In the genomic region with DNA sequence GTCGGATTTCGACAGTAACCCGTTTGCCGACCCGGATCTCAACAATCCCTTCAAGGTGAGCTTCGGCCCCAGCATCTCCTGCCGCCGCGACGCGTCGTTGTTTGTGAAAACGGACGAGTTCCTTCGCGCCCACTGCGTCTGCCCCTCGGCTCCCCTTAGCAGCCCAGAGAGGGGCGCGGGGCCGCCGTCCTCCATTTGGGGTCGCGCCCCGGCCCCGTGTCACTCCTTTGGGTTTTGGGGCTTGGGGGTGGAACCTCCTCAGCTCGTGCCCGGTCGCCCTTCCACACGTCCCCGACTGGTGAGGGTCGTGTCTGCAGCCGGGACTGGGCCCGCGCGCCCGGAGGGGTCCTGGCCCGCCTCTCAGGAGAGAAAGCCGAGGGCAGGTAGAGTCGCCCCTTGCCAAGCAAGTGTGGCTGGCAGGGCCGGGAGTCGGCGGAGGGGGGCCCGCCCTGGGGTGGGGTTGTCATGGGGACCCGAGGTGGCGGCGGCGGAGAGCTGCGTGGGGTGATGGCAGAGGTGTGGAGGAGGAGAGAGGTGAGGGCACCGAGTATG, we compare ENCODE assay signal across 8 cellular contexts. TPM values are rescaled to one million over a fixed set of nuclear protein-coding genes. Genes with fewer than 3 reads are reported as not detected.
DNase-seq lines count a peak whose midpoint lies in the region; ATAC-seq, FAIRE-seq and TF ChIP-seq lines count a peak whose summit lies in the region.

No MANE protein-coding gene starts in this region.

- no peak for FAIRE-seq in keratinocyte (lab: Jason Lieb, UNC)

- DNase-seq in AG08396 (ENCODE audit: low spot score) (peak; percentile 54), WERI-Rb-1 (peak; percentile 44), MCF 10A (ENCODE audit: unreplicated experiment) (no peak), keratinocyte (ENCODE audit: low read depth, low spot score) (no peak), retina (no peak)
- peak; percentile 50 for DNase-seq in stimulated activated CD4-positive, alpha-beta T cell treated with anti-CD3 and anti-CD28 coated beads, Interleukin-1b, Interleukin-23, amount 100 ng/mL, for 48 hours

- H3K4me3 Mint-ChIP-seq in MCF 10A (ENCODE audit: unreplicated experiment), result peak overlapping the region; percentile 97

- H3K9ac ChIP-seq in keratinocyte (ENCODE audit: control insufficient read depth, extremely low read depth, insufficient read depth, low read length), result peak overlapping the region; percentile 96

- H3K4me3 ChIP-seq in WERI-Rb-1 (ENCODE audit: low read depth, low read length) (peak overlapping the region; percentile 98), keratinocyte (ENCODE audit: control insufficient read depth in 2 of 3, extremely low read depth in 1 of 3, insufficient read depth in 2 of 3, low read depth in 1 of 3, low read length in 3 of 3) (peak overlapping the region; percentile 89 to 97 (median 96))

- no peaks in the 10 kb centered on the region for H3K27me3 ChIP-seq in WERI-Rb-1 (ENCODE audit: insufficient read depth, low read depth, severe bottlenecking)
- no peaks in the 10 kb centered on the region for H3K27me3 ChIP-seq in keratinocyte (ENCODE audit: control insufficient read depth, extremely low read depth, insufficient read depth, low read length)

- H3K27ac ChIP-seq in WERI-Rb-1, result peak overlapping the region; percentile 88
- H3K27ac ChIP-seq in keratinocyte (ENCODE audit: control insufficient read depth, insufficient read depth, low read length), result peak overlapping the region; percentile 93

- H3K36me3 ChIP-seq in WERI-Rb-1 (peaks cover 5% of the 10 kb centered on the region), keratinocyte (ENCODE audit: control insufficient read depth in 2 of 2, extremely low read depth in 1 of 2, insufficient read depth in 2 of 2, low read length in 2 of 2) (peaks cover 2 to 6% of the 10 kb centered on the region in 2 experiments)

- POLR2A ChIA-PET in MCF 10A (lab: Yijun Ruan, JAX), result interaction anchor here (0.6 to 2.8 kb wide), 39 partner anchors 10 to 1718 kb away, joined by 3 to 139 read pairs (median 4); a partner anchor contains a TSS

- no peaks in the 10 kb centered on the region for H3K27me3 Mint-ChIP-seq in MCF 10A (ENCODE audit: insufficient read depth, unreplicated experiment)

- CTCF ChIA-PET in MCF 10A (lab: Yijun Ruan, JAX), result interaction anchor here (0.6 to 1.5 kb wide), 10 partner anchors 13 to 605 kb away, joined by 3 to 4 read pairs (median 3); no protein-coding TSS in a partner anchor

- H3K79me2 ChIP-seq in keratinocyte (ENCODE audit: control insufficient read depth, insufficient read depth, low read length), result peaks cover 37% of the 10 kb centered on the region

- dilution Hi-C loops in keratinocyte (cut with MboI; ENCODE audit: extremely low pct_ligation_motif_present, low sequenced_read_pairs), result no loop called here

- intact Hi-C loops in MCF 10A (cut with micrococcal nuclease), result loop anchor here (1.0 kb wide), 2 partner anchors 34 to 66 kb away; a partner anchor contains a TSS

- H3K9me3 ChIP-seq in WERI-Rb-1 (ENCODE audit: severe bottlenecking) (no peaks in the 10 kb centered on the region), keratinocyte (ENCODE audit: control insufficient read depth, low read depth, low read length) (no peaks in the 10 kb centered on the region)

- no peaks in the 10 kb centered on the region for H3K9me1 ChIP-seq in keratinocyte (ENCODE audit: control insufficient read depth, extremely low read depth, insufficient read depth, low read length)

- BruUV-seq in MCF 10A (replicated peaks; lab: Mats Ljungman, UMichigan), result no TSS peak

- H3K36me3 Mint-ChIP-seq in MCF 10A (ENCODE audit: insufficient read depth, unreplicated experiment), result peaks cover 9% of the 10 kb centered on the region

- H3K4me1 ChIP-seq in keratinocyte (ENCODE audit: control insufficient read depth, extremely low read depth, insufficient read depth, low read length), result peaks cover 14% of the 10 kb centered on the region

- TF ChIP-seq CTCF in WERI-Rb-1 (IDR thresholded peaks at IDR 0.05; ENCODE audit: low read depth, low read length) (no peak), MCF 10A (IDR thresholded peaks at IDR 0.05; ENCODE audit: unreplicated experiment) (no peak), keratinocyte (optimal IDR thresholded peaks at IDR 0.05 in 1 of 3, IDR thresholded peaks at IDR 0.05 in 1 of 3, conservative IDR thresholded peaks at IDR 0.05 in 1 of 3; ENCODE audit: extremely low read depth in 1 of 3, insufficient read depth in 2 of 3, low read length in 3 of 3) (peak in 1 of 3 experiments; percentile 1)

- H4K20me1 ChIP-seq in keratinocyte (ENCODE audit: control insufficient read depth, extremely low read depth, insufficient read depth, low read length), result no peaks in the 10 kb centered on the region

- H3K27ac Mint-ChIP-seq in MCF 10A (ENCODE audit: low read depth, unreplicated experiment), result peak overlapping the region; percentile 95

- H3K9me3 Mint-ChIP-seq in MCF 10A (ENCODE audit: unreplicated experiment), result no peaks in the 10 kb centered on the region

- peak overlapping the region; percentile 97 for H2AFZ ChIP-seq in keratinocyte (ENCODE audit: control insufficient read depth, low read length)

- ATAC-seq in GM19397 (IDR thresholded peaks at IDR 0.05; ENCODE audit: unreplicated experiment) (peak; percentile 34), HG03521 (IDR thresholded peaks at IDR 0.05; ENCODE audit: unreplicated experiment) (peak; percentile 31)

- H3K4me2 ChIP-seq in keratinocyte (ENCODE audit: control insufficient read depth, extremely low read depth, insufficient read depth, low read depth, low read length), result peak overlapping the region; percentile 98

- peaks cover 31% of the 10 kb centered on the region for H3K4me1 Mint-ChIP-seq in MCF 10A (ENCODE audit: insufficient read depth, unreplicated experiment)

RNA-seq across cellular contexts. Expression of a gene that starts 0.3 kb away (rescaled TPM):
- 26.1 and 29.3 TPM in 2 replicates for total RNA-seq in MCF 10A (2022)
- 26.4 to 39.7 TPM (median 36.6 TPM) in 3 replicates for polyA plus RNA-seq in keratinocyte
- polyA plus RNA-seq in keratinocyte (2011; ENCODE audit: low read depth), result 27.1 TPM
- 11.7 and 30.1 TPM in 2 replicates for polyA plus RNA-seq in keratinocyte (2011; cell fraction: cytosol; rRNA removed)
- 25.9 and 32.7 TPM in 2 replicates for polyA plus RNA-seq in keratinocyte (2011; cell fraction: nucleus; rRNA removed)
- polyA plus RNA-seq in keratinocyte (2012; ENCODE audit: low replicate concordance), result 27.3 and 28.1 TPM in 2 replicates
- 17.4 to 84.1 TPM (median 74.3 TPM) in 3 replicates for polyA minus RNA-seq in keratinocyte
- 40.5 TPM for polyA minus RNA-seq in keratinocyte (2011; cell fraction: cytosol; rRNA and poly(A)+ RNA removed)
- 46.4 and 94.6 TPM in 2 replicates for polyA minus RNA-seq in keratinocyte (2011; cell fraction: nucleus; rRNA and poly(A)+ RNA removed)

Comparison
In these comparisons a context has a peak if more than half of its experiments do, and no peak if none do; other contexts are left out.
1. DNase-seq: peak in AG08396 (single experiment), WERI-Rb-1 (single experiment) and stimulated activated CD4-positive, alpha-beta T cell treated with anti-CD3 and anti-CD28 coated beads, Interleukin-1b, Interleukin-23, amount 100 ng/mL, for 48 hours (single experiment); none in MCF 10A (single experiment), keratinocyte (single experiment) and retina (single experiment).